1 cellular context compared by ENCODE assay signal in the genomic region with DNA sequence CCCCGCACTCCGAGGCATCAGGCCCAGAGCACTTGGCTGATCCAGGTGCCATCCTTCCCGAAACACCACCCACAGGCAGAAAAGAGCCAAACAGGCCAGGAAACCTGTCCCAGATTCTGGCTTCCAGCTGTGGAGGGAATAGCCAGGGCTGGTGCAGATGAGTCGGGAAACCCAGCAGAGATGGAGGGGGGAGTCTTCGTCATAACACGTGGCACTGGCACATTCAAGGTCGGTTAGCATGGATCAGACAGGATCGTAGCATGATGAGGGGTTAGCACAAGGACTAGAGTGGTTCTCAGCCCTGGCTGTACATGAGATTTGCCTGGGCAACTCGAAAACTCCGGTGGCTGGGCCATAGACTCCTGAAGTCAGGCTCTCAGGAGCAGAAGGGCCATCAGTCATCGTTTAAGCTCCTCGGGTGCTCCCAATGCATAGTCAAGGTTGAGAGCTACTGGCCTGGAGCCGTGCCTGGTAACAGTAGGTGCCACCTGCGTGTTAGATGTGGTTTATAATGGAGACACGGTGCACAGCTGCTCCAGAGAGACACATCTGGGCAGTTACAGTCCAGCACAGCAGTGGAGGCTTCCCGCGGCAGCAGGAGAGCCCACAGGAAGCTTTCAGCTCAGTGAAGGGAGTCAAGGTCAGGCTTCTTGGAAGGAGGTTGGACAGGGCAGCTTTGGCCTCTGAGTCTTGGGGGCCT.
TF ChIP-seq lines count a peak whose summit lies in the region.

No MANE protein-coding gene starts in this region.

TF ChIP-seq in IMR-90, 13 proteins besides CTCF, POLR2A, EP300 and RAD21:
- no peak for TF ChIP-seq RFX5 (IDR thresholded peaks at IDR 0.05; ENCODE audit: low read depth, low read length)
TF ChIP-seq in IMR-90: peak in this region for 0.
